ENCODE assay signal across 1 cellular context in genomic region chr1:167431261-167431908, GRCh38.
TF ChIP-seq lines count a peak whose summit lies in the region.

No MANE protein-coding gene starts in this region.

TF ChIP-seq in HepG2, 621 proteins besides CTCF, POLR2A, EP300 and RAD21 (continued from another document):
- TF ChIP-seq ARID5B (CRISPR knock-in tag; IDR thresholded peaks at IDR 0.05): 0 out of 2 replicates have a peak, but pooled peaks have one; percentile 12
- TF ChIP-seq ZNF281 (CRISPR knock-in tag; IDR thresholded peaks at IDR 0.05; ENCODE audit: borderline replicate concordance): peak; percentile 35; the same call in 1 of the 2 replicates
TF ChIP-seq in HepG2: peak in this region for 6.
